In the genomic region with DNA sequence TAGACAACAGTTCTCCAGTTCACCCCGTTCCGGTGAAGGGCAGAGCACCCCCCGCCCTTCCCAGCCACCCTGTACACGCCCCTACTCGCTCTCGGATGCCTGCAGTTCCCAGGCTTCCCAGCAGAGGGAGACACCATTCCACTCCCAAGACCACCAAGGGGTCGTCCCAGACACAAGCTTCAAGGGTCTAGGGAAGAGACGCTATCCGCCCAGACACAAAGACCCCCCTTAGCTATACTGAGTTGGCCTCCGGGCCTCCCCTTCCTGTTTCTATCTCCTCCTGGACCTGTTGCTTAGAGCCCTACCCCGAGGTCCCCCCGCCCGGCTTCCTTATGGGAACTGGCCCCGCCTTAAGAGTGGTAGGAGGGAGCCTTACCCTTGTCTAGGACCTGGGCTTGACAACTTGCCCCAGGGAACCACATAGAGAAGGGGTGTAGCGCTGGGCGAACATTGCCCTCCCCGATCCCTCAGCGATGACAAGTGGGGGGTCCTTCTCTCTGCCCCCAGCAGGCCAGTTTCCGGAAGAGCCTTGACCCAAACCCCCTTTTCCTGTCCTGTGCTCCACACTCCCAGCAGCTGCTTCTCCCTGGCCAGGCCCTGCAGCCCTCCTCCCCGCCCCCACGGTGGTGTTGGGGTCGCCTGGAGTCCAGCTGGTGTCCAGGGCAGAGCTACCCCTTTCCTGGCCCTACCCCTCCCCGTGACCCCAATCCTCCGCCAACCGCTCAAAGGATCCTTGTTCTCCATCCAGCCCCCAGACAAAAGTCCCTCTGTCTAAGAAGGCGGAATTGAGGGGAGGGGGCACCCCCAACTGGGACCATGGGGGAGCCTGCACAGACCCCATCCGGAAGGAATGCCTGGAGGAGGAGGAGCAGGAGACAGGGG, we compare ENCODE assay signal across 8 cellular contexts. TPM values are rescaled to one million over a fixed set of nuclear protein-coding genes. Genes with fewer than 3 reads are reported as not detected.
A peak's percentile ranks its signal among the peaks of the same experiment; 100 is the strongest.
DNase-seq lines count a peak whose midpoint lies in the region; ATAC-seq and TF ChIP-seq lines count a peak whose summit lies in the region.

No MANE protein-coding gene starts in this region.

- no peaks in the 10 kb centered on the region for H3K9me2 ChIP-seq in GM23248 (ENCODE audit: insufficient read depth)

- peak overlapping the region; percentile 24 for H3K27ac Mint-ChIP-seq in activated naive CD4-positive, alpha-beta T cell treated with anti-CD3 and anti-CD28 coated beads, Interleukin-2, amount 10 ng/mL, durations not matched to agents 7 days and 5 days

- H2BK120ac ChIP-seq in neuronal stem cell (ENCODE audit: low read depth, low read length): no peak overlapping the region

- TF ChIP-seq POLR2A in stomach (IDR thresholded peaks at IDR 0.05): no peak

- H3K4me2 ChIP-seq in GM23248 (ENCODE audit: unreplicated experiment): peak overlapping the region; percentile 5
- peak overlapping the region; percentile 52 for H3K4me2 ChIP-seq in neuronal stem cell (ENCODE audit: insufficient read depth, low read length, poor library complexity, severe bottlenecking)

- peak overlapping the region; percentile 3 for H3K23ac ChIP-seq in neuronal stem cell (ENCODE audit: low read depth, low read length, poor library complexity)

- H3K4me3 ChIP-seq in AG04450 (ENCODE audit: low read depth, low read length) (no peak overlapping the region), GM23248 (no peak overlapping the region), neuronal stem cell (ENCODE audit: low read length in 2 of 2) (no peak overlapping the region), stomach (peak overlapping the region; percentile 42 to 59 (median 50))

- no peak overlapping the region for H2BK15ac ChIP-seq in neuronal stem cell (ENCODE audit: low read length)

- H3K27me3 ChIP-seq in AG04450 (ENCODE audit: control insufficient read depth, insufficient read depth, low read length) (peaks cover 7% of the 10 kb centered on the region), GM23248 (replicated peaks; ENCODE audit: insufficient read depth) (peaks cover 6% of the 10 kb centered on the region; the same call in 1 of the 2 replicates), neuronal stem cell (ENCODE audit: control insufficient read depth in 3 of 3, insufficient read depth in 3 of 3, low read depth in 1 of 3, low read length in 3 of 3) (peaks cover 0 to 19% (median 0%) of the 10 kb centered on the region in 3 experiments), stomach (peaks cover 0 to 10% (median 0%) of the 10 kb centered on the region in 3 donors)

- H3K27me3 Mint-ChIP-seq in activated naive CD4-positive, alpha-beta T cell treated with anti-CD3 and anti-CD28 coated beads, Interleukin-2, amount 10 ng/mL, durations not matched to agents 7 days and 5 days: peaks cover 27% of the 10 kb centered on the region

- no peak overlapping the region for H3K27ac ChIP-seq in AG04450 (ENCODE audit: low read depth, low read length)
- H3K27ac ChIP-seq in GM23248: no peak overlapping the region
- no peak overlapping the region for H3K27ac ChIP-seq in neuronal stem cell (replicated peaks; ENCODE audit: low read length)
- H3K27ac ChIP-seq in stomach: peak overlapping the region; percentile 87 to 95 (median 88)

- H3K14ac ChIP-seq in neuronal stem cell (ENCODE audit: low read length): peak overlapping the region; percentile 57

- H2BK12ac ChIP-seq in neuronal stem cell (ENCODE audit: low read length): no peak overlapping the region

- DNase-seq in AG04450 (ENCODE audit: low read depth, low spot score) (no peak), GM23248 (peak; percentile 38), RPMI8226 (peak; percentile 31), globus pallidus (ENCODE audit: low spot score) (peak; percentile 96), neuronal stem cell (ENCODE audit: low spot score) (peak; percentile 91), stomach (peak; percentile 80)
- DNase-seq in activated naive CD4-positive, alpha-beta T cell treated with anti-CD3 and anti-CD28 coated beads, Interleukin-2, amount 10 ng/mL, durations not matched to agents 7 days and 5 days: peak; percentile 77

- H3K18ac ChIP-seq in neuronal stem cell (ENCODE audit: low read length): peak overlapping the region; percentile 88

- H2BK5ac ChIP-seq in neuronal stem cell (ENCODE audit: low read length): no peak overlapping the region

- CTCF ChIA-PET in AG04450 (lab: Charles Lee): interaction anchor here (0.6 to 4.8 kb wide), 17 partner anchors 8 to 107 kb away, joined by 3 to 42 read pairs (median 4); partner anchors contain the start of genes FXYD5, FXYD7 and LGI4
- CTCF ChIA-PET in activated naive CD4-positive, alpha-beta T cell treated with anti-CD3 and anti-CD28 coated beads, Interleukin-2, amount 10 ng/mL, durations not matched to agents 7 days and 5 days (lab: Charles Lee): interaction anchor here (0.6 to 3.9 kb wide), 5 partner anchors 10 to 140 kb away, joined by 3 to 24 read pairs (median 7); partner anchors contain the start of gene LGI4

- H4K8ac ChIP-seq in neuronal stem cell (ENCODE audit: low read depth, low read length): no peak overlapping the region

- H3K36me3 Mint-ChIP-seq in activated naive CD4-positive, alpha-beta T cell treated with anti-CD3 and anti-CD28 coated beads, Interleukin-2, amount 10 ng/mL, durations not matched to agents 7 days and 5 days: no peaks in the 10 kb centered on the region

- POLR2A ChIA-PET in AG04450 (lab: Yijun Ruan, JAX): no interaction called here

- no peak for ATAC-seq in GM19351 (IDR thresholded peaks at IDR 0.05; ENCODE audit: unreplicated experiment)

- no peak overlapping the region for H3K4ac ChIP-seq in neuronal stem cell (ENCODE audit: low read length)

- no peak for TF ChIP-seq EP300 in stomach (IDR thresholded peaks at IDR 0.05)

- H4K20me1 ChIP-seq in GM23248 (ENCODE audit: insufficient read depth): no peaks in the 10 kb centered on the region

- H3F3A ChIP-seq in GM23248 (ENCODE audit: insufficient read depth): no peaks in the 10 kb centered on the region

- no peak overlapping the region for H3K4me3 Mint-ChIP-seq in activated naive CD4-positive, alpha-beta T cell treated with anti-CD3 and anti-CD28 coated beads, Interleukin-2, amount 10 ng/mL, durations not matched to agents 7 days and 5 days

- H3K9me3 Mint-ChIP-seq in activated naive CD4-positive, alpha-beta T cell treated with anti-CD3 and anti-CD28 coated beads, Interleukin-2, amount 10 ng/mL, durations not matched to agents 7 days and 5 days: no peaks in the 10 kb centered on the region

- TF ChIP-seq CTCF in AG04450 (IDR thresholded peaks at IDR 0.05; ENCODE audit: low read depth, low read length) (peak; percentile 98), stomach (IDR thresholded peaks at IDR 0.05) (peak in 5 of 7 experiments; percentile 90 to 98 (median 97))

- 16 to 26% methylated on average over 23 to 27 of the region's 27 CpGs for WGBS in GM23248 (ENCODE audit: low coverage in 1 of 2, low lambda C conversion rate in 2 of 2, missing lambda C conversion rate in 2 of 2), 2 experiments
- WGBS in neuronal stem cell (ENCODE audit: extremely low coverage in 2 of 2, insufficient read length in 2 of 2, insufficient replicate concordance in 1 of 2), 2 donors: no CpG with 5 or more reads among the region's 27 CpGs
- WGBS in stomach, 5 donors: 8 to 15% (median 12%) methylated on average over 23 to 27 of the region's 27 CpGs

- H3K4me1 Mint-ChIP-seq in activated naive CD4-positive, alpha-beta T cell treated with anti-CD3 and anti-CD28 coated beads, Interleukin-2, amount 10 ng/mL, durations not matched to agents 7 days and 5 days: peaks cover 9% of the 10 kb centered on the region

- no peaks in the 10 kb centered on the region for H3K79me2 ChIP-seq in GM23248 (ENCODE audit: insufficient read depth)

- no peak overlapping the region for H3K9ac ChIP-seq in GM23248
- no peak overlapping the region for H3K9ac ChIP-seq in neuronal stem cell (ENCODE audit: low read depth, low read length, poor library complexity)

- in situ Hi-C loops in GM23248 (cut with MboI): no loop called here

- H3K36me3 ChIP-seq in GM23248 (ENCODE audit: low read depth): no peaks in the 10 kb centered on the region
- no peaks in the 10 kb centered on the region for H3K36me3 ChIP-seq in neuronal stem cell (replicated peaks in 1 of 2; ENCODE audit: control insufficient read depth in 2 of 2, insufficient read depth in 2 of 2, low read length in 2 of 2)
- H3K36me3 ChIP-seq in stomach: no peaks in the 10 kb centered on the region

- no peaks in the 10 kb centered on the region for H3K79me1 ChIP-seq in neuronal stem cell (ENCODE audit: low read depth, low read length)

- H2AK5ac ChIP-seq in neuronal stem cell (ENCODE audit: low read depth, low read length): peak overlapping the region; percentile 58

- H3K4me1 ChIP-seq in GM23248 (ENCODE audit: insufficient read depth) (no peaks in the 10 kb centered on the region), neuronal stem cell (ENCODE audit: control insufficient read depth in 2 of 2, insufficient read depth in 1 of 2, low read depth in 1 of 2, low read length in 2 of 2) (peaks cover 0 to 11% of the 10 kb centered on the region in 2 donors), stomach (peaks cover 13 to 40% (median 17%) of the 10 kb centered on the region in 4 donors)

- intact Hi-C loops in stomach (cut with DNase I; ENCODE audit: low total_unique reads): no loop called here

- H3K9me3 ChIP-seq in AG04450 (ENCODE audit: control insufficient read depth, insufficient read depth, low read length) (no peaks in the 10 kb centered on the region), GM23248 (ENCODE audit: low read depth) (no peaks in the 10 kb centered on the region), neuronal stem cell (replicated peaks in 1 of 2; ENCODE audit: control insufficient read depth in 2 of 2, insufficient read depth in 1 of 2, low read depth in 1 of 2, low read length in 2 of 2) (no peaks in the 10 kb centered on the region), stomach (no peaks in the 10 kb centered on the region)

- no peak overlapping the region for H4K91ac ChIP-seq in neuronal stem cell (ENCODE audit: low read depth, low read length, poor library complexity)

- no peak overlapping the region for H2AFZ ChIP-seq in GM23248
- peak overlapping the region; percentile 61 for H2AFZ ChIP-seq in neuronal stem cell (ENCODE audit: low read length)

RNA-seq across cellular contexts. Expression of gene FXYD3, which starts 0.7 kb away (rescaled TPM):
- not detected in 2 replicates for polyA plus RNA-seq in AG04450 (2011; rRNA removed)
- not detected in 2 replicates for polyA minus RNA-seq in AG04450 (2011; rRNA and poly(A)+ RNA removed)
- total RNA-seq in GM23248 (2014; rRNA removed; shearing (Covaris generic)): not detected in 2 replicates
- not detected in 2 replicates for polyA plus RNA-seq in GM23248 (2016; fragmentation: Nextera tagmentation; extraction: Ambion mirVana)
- 0.07 TPM for polyA plus RNA-seq in neuronal stem cell (2013, experiment 1 of 2)
- polyA plus RNA-seq in neuronal stem cell (2013, experiment 2 of 2): 0.12 TPM
- 100 to 1,000 TPM in 4 of 5 donors, 10 to 100 TPM in 1; 84.8 to 704 (median 191) TPM for total RNA-seq in stomach
- 100 to 1,000 TPM; 442 to 800 (median 537) TPM for polyA plus RNA-seq in stomach

RNA-seq across cellular contexts. Expression of gene LGI4, which starts 20.0 kb away (rescaled TPM):
- 0.07 TPM in 1 of 2 replicates, not detected in the other for polyA plus RNA-seq in AG04450 (2011; rRNA removed)
- polyA minus RNA-seq in AG04450 (2011; rRNA and poly(A)+ RNA removed): 0.48 TPM in 1 of 2 replicates, not detected in the other
- 0.86 TPM in 1 of 2 replicates, not detected in the other for total RNA-seq in GM23248 (2014; rRNA removed; shearing (Covaris generic))
- 0.06 and 0.49 TPM in 2 replicates for polyA plus RNA-seq in GM23248 (2016; fragmentation: Nextera tagmentation; extraction: Ambion mirVana)
- 2.0 TPM for polyA plus RNA-seq in neuronal stem cell (2013, experiment 1 of 2)
- polyA plus RNA-seq in neuronal stem cell (2013, experiment 2 of 2): 1.8 TPM
- total RNA-seq in stomach: 10 to 100 TPM in 3 of 5 donors, 1 to 10 TPM in 2; 3.1 to 40.0 (median 16.3) TPM
- polyA plus RNA-seq in stomach: 10 to 100 TPM in 2 of 3 donors, 1 to 10 TPM in 1; 4.4 to 18.6 (median 10.4) TPM

RNA-seq across cellular contexts. Expression of gene FXYD1, which starts 23.7 kb away (rescaled TPM):
- polyA plus RNA-seq in AG04450 (2011; rRNA removed) (1.3 and 1.4 TPM in 2 replicates), GM23248 (2016; fragmentation: Nextera tagmentation; extraction: Ambion mirVana) (1.2 and 1.9 TPM in 2 replicates), stomach (10 to 100 TPM; 24.0 to 67.4 (median 60.3) TPM)
- polyA minus RNA-seq in AG04450 (2011; rRNA and poly(A)+ RNA removed): 2.0 TPM in 1 of 2 replicates, not detected in the other
- 0.43 TPM in 1 of 2 replicates, not detected in the other for total RNA-seq in GM23248 (2014; rRNA removed; shearing (Covaris generic))
- 0.85 TPM for polyA plus RNA-seq in neuronal stem cell (2013, experiment 1 of 2)
- polyA plus RNA-seq in neuronal stem cell (2013, experiment 2 of 2): 1.2 TPM
- total RNA-seq in stomach: 100 to 1,000 TPM in 1 of 5 donors, 10 to 100 TPM in 2, 1 to 10 TPM in 1, not detected in 1; 7.5 to 193 (median 14.8) TPM

RNA-seq across cellular contexts. Expression of gene FXYD7, which starts 28.2 kb away (rescaled TPM):
- not detected in 2 replicates for polyA plus RNA-seq in AG04450 (2011; rRNA removed)
- polyA minus RNA-seq in AG04450 (2011; rRNA and poly(A)+ RNA removed): not detected in 2 replicates
- not detected in 2 replicates for total RNA-seq in GM23248 (2014; rRNA removed; shearing (Covaris generic))
- polyA plus RNA-seq in GM23248 (2016; fragmentation: Nextera tagmentation; extraction: Ambion mirVana): not detected in 2 replicates
- 2.3 TPM for polyA plus RNA-seq in neuronal stem cell (2013, experiment 1 of 2)
- 2.6 TPM for polyA plus RNA-seq in neuronal stem cell (2013, experiment 2 of 2)
- 1 to 10 TPM in 1 of 5 donors, not detected in 4; 2.6 TPM for total RNA-seq in stomach
- under 1 TPM in 1 of 3 donors, not detected in 2; 0.55 TPM for polyA plus RNA-seq in stomach

RNA-seq across cellular contexts. Expression of gene FXYD5, which starts 39.6 kb away (rescaled TPM):
- 80.3 and 100 TPM in 2 replicates for polyA plus RNA-seq in AG04450 (2011; rRNA removed)
- 165 and 220 TPM in 2 replicates for polyA minus RNA-seq in AG04450 (2011; rRNA and poly(A)+ RNA removed)
- total RNA-seq in GM23248 (2014; rRNA removed; shearing (Covaris generic)): 209 and 233 TPM in 2 replicates
- polyA plus RNA-seq in GM23248 (2016; fragmentation: Nextera tagmentation; extraction: Ambion mirVana): 496 and 515 TPM in 2 replicates
- 47.1 TPM for polyA plus RNA-seq in neuronal stem cell (2013, experiment 1 of 2)
- 45.6 TPM for polyA plus RNA-seq in neuronal stem cell (2013, experiment 2 of 2)
- total RNA-seq in stomach: 100 to 1,000 TPM in 1 of 5 donors, 10 to 100 TPM in 4; 10.3 to 118 (median 19.2) TPM
- 10 to 100 TPM; 37.9 to 81.1 (median 55.0) TPM for polyA plus RNA-seq in stomach

Comparison
In these comparisons a context has a peak if more than half of its experiments do, and no peak if none do; other contexts are left out.
1. H3K27ac ChIP-seq: peak in stomach (5 of 5); none in AG04450 (single experiment), GM23248 (single experiment) and neuronal stem cell (single experiment).
2. H3K4me3 ChIP-seq: peak in stomach (4 of 4); none in AG04450 (single experiment), GM23248 (single experiment) and neuronal stem cell (0 of 2).
3. RNA of gene FXYD3, which starts 0.7 kb away (polyA plus RNA-seq): 442 to 800 TPM in stomach; not detected in AG04450 and not detected in GM23248; every median in the first group is over 100 times any median in the second.